In the genomic region with DNA sequence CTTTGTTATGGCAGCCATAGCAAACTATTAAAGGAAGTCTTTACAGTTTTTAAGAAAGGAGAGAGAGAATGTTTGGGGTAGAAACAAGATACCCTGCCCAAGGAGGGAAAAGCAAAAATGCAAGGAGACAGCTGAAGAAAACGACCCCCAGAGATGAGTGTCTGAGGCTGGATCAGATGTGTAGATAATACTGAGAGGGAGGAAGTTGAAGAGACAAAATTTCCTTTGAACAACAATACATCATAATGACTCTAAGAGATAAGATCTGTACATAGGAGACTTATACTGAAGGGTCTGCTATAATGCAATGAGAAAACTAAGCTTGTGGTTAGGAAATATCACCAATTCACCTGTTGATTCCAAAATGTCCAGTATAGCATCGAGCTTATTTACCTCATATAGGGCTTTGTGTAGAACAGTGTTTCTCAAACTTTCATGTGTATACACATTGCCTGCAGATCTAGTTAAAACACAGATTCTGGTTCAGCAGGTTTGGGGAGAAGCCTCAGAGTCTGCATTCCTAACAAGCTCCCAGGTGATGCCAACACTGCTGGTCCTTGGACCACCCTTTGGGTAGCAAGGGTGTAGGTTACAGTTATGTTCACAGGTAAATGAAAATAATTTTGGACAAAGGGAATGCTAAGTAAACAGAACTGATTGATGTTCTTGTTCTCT, we compare ENCODE assay signal across 17 cellular contexts.
"Had no signal": no experiment of that assay in that cellular context is flagged by ENCODE, and none has a peak within 500 bp of the region (broad histone marks: within the 10 kb centered on the region; RNA-seq: fewer than 3 reads in every experiment).

No MANE protein-coding gene starts in this region.

- DNase-seq: activated CD4-positive, alpha-beta T cell treated with anti-CD3 and anti-CD28 coated beads for 1 hour; activated CD8-positive, alpha-beta memory T cell treated with anti-CD3 and anti-CD28 coated beads, Interleukin-2, amount 50 U/mL, for 4 hours; activated CD8-positive, alpha-beta T cell treated with anti-CD3 and anti-CD28 coated beads for 36 hours; activated naive CD8-positive, alpha-beta T cell treated with anti-CD3 and anti-CD28 coated beads, Interleukin-2, amount 10 ng/mL, durations not matched to agents 7 days and 5 days; anterior cingulate cortex; endodermal cell; glutamatergic neuron; immature natural killer cell; lower lobe of right lung; midbrain; naive B cell; posterior cingulate gyrus; right lobe of liver; stimulated activated CD4-positive, alpha-beta T cell treated with anti-CD3 and anti-CD28 coated beads, Interleukin-2, amount 100 ng/mL, for 24 hours; stimulated activated naive B cell treated with anti-CD40 and anti-IgM and Interleukin-4, amounts not matched to agents 10 μg/mL and 1 μg/mL and 100 μg/mL, for 72 hours; transverse colon had no signal

- H3K4me3 ChIP-seq: esophagus muscularis mucosa, lower lobe of right lung, right lobe of liver, transverse colon had no signal

- H3K27me3 ChIP-seq: right lobe of liver, transverse colon had no signal

- H3K9me3 ChIP-seq: esophagus muscularis mucosa, lower lobe of right lung, right lobe of liver, transverse colon had no signal

- ATAC-seq: activated CD8-positive, alpha-beta T cell treated with anti-CD3 and anti-CD28 coated beads for 36 hours; stimulated activated naive B cell treated with anti-CD40 and anti-IgM and Interleukin-4, amounts not matched to agents 10 μg/mL and 1 μg/mL and 100 μg/mL, for 72 hours had no signal

- H3K4me1 ChIP-seq: lower lobe of right lung had no signal

- H3K36me3 ChIP-seq: esophagus muscularis mucosa, lower lobe of right lung, right lobe of liver, transverse colon had no signal

- H3K27ac ChIP-seq: esophagus muscularis mucosa, lower lobe of right lung, right lobe of liver, transverse colon had no signal
